In the genomic region with DNA sequence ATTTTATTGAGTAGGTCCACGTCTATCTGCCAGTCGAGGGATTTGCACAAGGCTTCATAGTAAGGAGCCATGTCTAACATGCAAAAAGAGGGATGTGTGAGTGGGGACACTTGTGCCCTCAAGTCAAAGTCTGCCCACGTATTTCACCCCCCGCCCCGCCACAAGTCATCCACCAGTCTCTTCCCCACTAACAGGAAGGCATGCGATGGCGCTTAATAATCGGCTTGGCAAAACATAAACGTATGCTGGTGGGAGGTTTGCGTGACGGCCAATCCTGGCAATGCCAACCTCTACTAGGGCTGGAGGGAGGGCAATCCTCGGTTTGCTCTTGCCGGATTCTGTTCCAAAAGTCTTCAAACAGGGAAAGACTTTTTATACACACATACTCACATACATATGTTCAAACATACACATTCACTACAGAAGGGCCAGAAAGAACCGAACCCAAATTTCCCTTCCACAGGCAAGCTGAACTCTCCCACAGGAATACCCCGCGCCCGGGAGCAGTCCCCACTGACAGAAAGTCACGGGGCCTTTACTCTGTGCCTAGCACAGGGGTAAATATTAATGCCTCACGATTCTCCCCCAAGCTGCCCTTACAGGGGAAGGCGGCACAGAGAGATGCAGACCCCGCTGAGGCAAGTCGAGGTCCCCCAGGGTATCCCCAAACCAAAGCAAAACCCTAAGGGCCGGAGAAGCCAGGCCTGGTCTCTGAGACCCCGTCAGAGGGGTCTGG, we compare ENCODE assay signal across 8 cellular contexts. TPM values are rescaled to one million over a fixed set of nuclear protein-coding genes. Genes with fewer than 3 reads are reported as not detected.
DNase-seq lines count a peak whose midpoint lies in the region; ATAC-seq and TF ChIP-seq lines count a peak whose summit lies in the region.

No MANE protein-coding gene starts in this region.

- H3K9me3 Mint-ChIP-seq in CD8-positive, alpha-beta memory T cell: no peaks in the 10 kb centered on the region

- H3K36me3 Mint-ChIP-seq in CD8-positive, alpha-beta memory T cell: peaks cover 0 to 46% (median 8%) of the 10 kb centered on the region in 3 donors

- TF ChIP-seq POLR2A in ovary (IDR thresholded peaks at IDR 0.05): no peak

- H3K36me3 ChIP-seq in CD8-positive, alpha-beta memory T cell (ENCODE audit: insufficient read depth, low read length): peaks cover 27% of the 10 kb centered on the region
- no peaks in the 10 kb centered on the region for H3K36me3 ChIP-seq in ovary

- intact Hi-C loops in ovary (cut with DNase I): no loop called here

- peak overlapping the region; percentile 85 to 95 (median 88) for H3K4me3 Mint-ChIP-seq in CD8-positive, alpha-beta memory T cell

- POLR2A ChIA-PET in CD8-positive, alpha-beta memory T cell (lab: Charles Lee): interaction anchor here (0.6 to 1.9 kb wide), 5 partner anchors 10 to 159 kb away, joined by 3 to 6 read pairs (median 3); a partner anchor contains a TSS

- ATAC-seq in HG02852 (IDR thresholded peaks at IDR 0.05; ENCODE audit: unreplicated experiment) (peak; percentile 21), GM21423 (IDR thresholded peaks at IDR 0.05; ENCODE audit: unreplicated experiment) (no peak)

- peak overlapping the region; percentile 91 for H3K4me3 ChIP-seq in CD8-positive, alpha-beta memory T cell (ENCODE audit: low read length)
- H3K4me3 ChIP-seq in ovary: peak overlapping the region; percentile 85

- peaks cover 4 to 8% of the 10 kb centered on the region in 2 donors for H3K27me3 Mint-ChIP-seq in CD8-positive, alpha-beta memory T cell

- no peak for TF ChIP-seq CTCF in ovary (IDR thresholded peaks at IDR 0.05)

- peak overlapping the region; percentile 61 to 97 (median 90) for H3K27ac Mint-ChIP-seq in CD8-positive, alpha-beta memory T cell

- H3K27ac ChIP-seq in CD8-positive, alpha-beta memory T cell (ENCODE audit: low read depth, low read length): peak overlapping the region; percentile 78
- H3K27ac ChIP-seq in ovary: peak overlapping the region; percentile 40 to 54

- no peak for TF ChIP-seq EP300 in ovary (IDR thresholded peaks at IDR 0.05)

- H3K4me1 Mint-ChIP-seq in CD8-positive, alpha-beta memory T cell: peaks cover 27 to 45% (median 39%) of the 10 kb centered on the region in 3 donors

- no peaks in the 10 kb centered on the region for H3K27me3 ChIP-seq in CD8-positive, alpha-beta memory T cell (ENCODE audit: insufficient read depth, low read length, poor library complexity, severe bottlenecking)
- no peaks in the 10 kb centered on the region for H3K27me3 ChIP-seq in ovary

- no peaks in the 10 kb centered on the region for H3K9me3 ChIP-seq in CD8-positive, alpha-beta memory T cell (ENCODE audit: low read length)
- no peaks in the 10 kb centered on the region for H3K9me3 ChIP-seq in ovary

- peak in 3 of 5 donors; percentile 2 to 49 (median 10) for DNase-seq in CD8-positive, alpha-beta memory T cell
- peak; percentile 6 to 28 for DNase-seq in activated CD4-positive, alpha-beta T cell treated with anti-CD3 and anti-CD28 coated beads, Interleukin-2, amount 50 U/mL, for 48 hours
- DNase-seq in fibroblast of peridontal ligament (ENCODE audit: extremely low read depth): peak; percentile 26
- DNase-seq in ovary: no peak
- no peak for DNase-seq in foreskin melanocyte
- DNase-seq in NCI-H187 treated with DMSO at 0.1 percent for 48 hours (lab: John Stamatoyannopoulos, UW): no peak

- H3K4me1 ChIP-seq in CD8-positive, alpha-beta memory T cell (ENCODE audit: insufficient read depth, low read length): peaks cover 27% of the 10 kb centered on the region
- H3K4me1 ChIP-seq in ovary (ENCODE audit: insufficient read depth): peaks cover 5% of the 10 kb centered on the region

- WGBS in ovary, 3 donors: 12 to 18% (median 18%) methylated on average over 24 of the region's 24 CpGs

- CTCF ChIA-PET in CD8-positive, alpha-beta memory T cell (lab: Charles Lee): interaction anchor here (0.7 to 4.4 kb wide), 14 partner anchors 10 to 79 kb away, joined by 3 to 42 read pairs (median 7); no protein-coding TSS in a partner anchor

RNA-seq across cellular contexts. Expression of a gene that starts 0.7 kb away (rescaled TPM):
- total RNA-seq in CD8-positive, alpha-beta memory T cell: 100 to 1,000 TPM; 134 to 136 TPM
- polyA plus RNA-seq in CD8-positive, alpha-beta memory T cell: 117 TPM
- 10 to 100 TPM; 30.8 to 60.7 (median 55.7) TPM for total RNA-seq in ovary
- 10 to 100 TPM; 51.0 to 68.6 TPM for polyA plus RNA-seq in ovary

Comparison
In these comparisons a context has a peak if more than half of its experiments do, and no peak if none do; other contexts are left out.
1. DNase-seq: peak in CD8-positive, alpha-beta memory T cell (3 of 5), activated CD4-positive, alpha-beta T cell treated with anti-CD3 and anti-CD28 coated beads, Interleukin-2, amount 50 U/mL, for 48 hours (2 of 2) and fibroblast of peridontal ligament (single experiment); none in ovary (0 of 5), foreskin melanocyte (single experiment) and NCI-H187 treated with DMSO at 0.1 percent for 48 hours (single experiment).